Comparison of ENCODE assay signal across 12 cellular contexts in genomic region chr1:12064073-12064969, GRCh38. TPM values are rescaled to one million over a fixed set of nuclear protein-coding genes. Genes with fewer than 3 reads are reported as not detected.
DNase-seq lines count a peak whose midpoint lies in the region; ATAC-seq and TF ChIP-seq lines count a peak whose summit lies in the region.
"Had no signal": no experiment of that assay in that cellular context is flagged by ENCODE, and none has a peak within 500 bp of the region (broad histone marks: within the 10 kb centered on the region; RNA-seq: fewer than 3 reads in every experiment).

No MANE protein-coding gene starts in this region.

- peaks cover 70% of the 10 kb centered on the region for H3K4me1 Mint-ChIP-seq in activated CD4-positive, alpha-beta T cell treated with anti-CD3 and anti-CD28 coated beads for 36 hours
- H3K4me1 Mint-ChIP-seq in IgD-negative memory B cell = peaks cover 26 to 42% (median 39%) of the 10 kb centered on the region in 3 donors
- H3K4me1 Mint-ChIP-seq in activated naive CD8-positive, alpha-beta T cell treated with anti-CD3 and anti-CD28 coated beads, Interleukin-2, amount 50 U/mL, for 24 hours = peaks cover 62% of the 10 kb centered on the region

- H3K27me3 ChIP-seq in osteoblast (ENCODE audit: insufficient read depth, low read length) = peaks cover 37% of the 10 kb centered on the region

- H3K27ac Mint-ChIP-seq in activated CD4-positive, alpha-beta T cell treated with anti-CD3 and anti-CD28 coated beads for 36 hours = peak overlapping the region; percentile 76
- peak overlapping the region in 1 of 3 donors; percentile 46 for H3K27ac Mint-ChIP-seq in IgD-negative memory B cell
- H3K27ac Mint-ChIP-seq in activated naive CD8-positive, alpha-beta T cell treated with anti-CD3 and anti-CD28 coated beads, Interleukin-2, amount 50 U/mL, for 24 hours = no peak overlapping the region

- H3K4me3 ChIP-seq in osteoblast (ENCODE audit: insufficient read depth, low read length) = no peak overlapping the region
- H3K4me3 ChIP-seq: tibial artery had no signal

- intact Hi-C loops in activated CD4-positive, alpha-beta T cell treated with anti-CD3 and anti-CD28 coated beads for 36 hours (cut with DNase I, micrococcal nuclease) = loop anchor here in 1 of 2 experiments (5.0 kb wide), 1 partner anchor 157 kb away; no protein-coding TSS in a partner anchor

- POLR2A ChIA-PET in activated CD4-positive, alpha-beta T cell treated with anti-CD3 and anti-CD28 coated beads for 36 hours (lab: Charles Lee) = interaction anchor here (1.4 kb wide), 1 partner anchor 156 kb away, joined by 10 read pairs; no protein-coding TSS in a partner anchor

- no peaks in the 10 kb centered on the region for H3K9me3 ChIP-seq in osteoblast (ENCODE audit: low read depth, low read length)
- H3K9me3 ChIP-seq: tibial artery had no signal

- no peak overlapping the region for H2AFZ ChIP-seq in osteoblast (ENCODE audit: low read length)

- TF ChIP-seq CTCF in osteoblast (IDR thresholded peaks at IDR 0.05; ENCODE audit: extremely low read depth, low read depth, low read length) = no peak

- no peaks in the 10 kb centered on the region for H4K20me1 ChIP-seq in osteoblast (ENCODE audit: insufficient read depth, low read length)

- no peak for ATAC-seq in activated CD4-positive, alpha-beta T cell treated with anti-CD3 and anti-CD28 coated beads for 36 hours
- ATAC-seq in activated naive CD8-positive, alpha-beta T cell treated with anti-CD3 and anti-CD28 coated beads, Interleukin-2, amount 50 U/mL, for 24 hours = no peak
- ATAC-seq: activated CD4-positive, CD25-positive, alpha-beta regulatory T cell treated with anti-CD3 and anti-CD28 coated beads, Interleukin-2, amount 50 U/mL, for 24 hours had no signal

- peaks cover 2% of the 10 kb centered on the region for H3K9me3 Mint-ChIP-seq in activated CD4-positive, alpha-beta T cell treated with anti-CD3 and anti-CD28 coated beads for 36 hours (ENCODE audit: low read depth)
- peaks cover 0 to 6% (median 0%) of the 10 kb centered on the region in 3 donors for H3K9me3 Mint-ChIP-seq in IgD-negative memory B cell
- H3K9me3 Mint-ChIP-seq in activated naive CD8-positive, alpha-beta T cell treated with anti-CD3 and anti-CD28 coated beads, Interleukin-2, amount 50 U/mL, for 24 hours = no peaks in the 10 kb centered on the region

- DNase-seq in activated CD4-positive, alpha-beta T cell treated with anti-CD3 and anti-CD28 coated beads for 36 hours = no peak
- no peak for DNase-seq in activated CD4-positive, alpha-beta T cell treated with anti-CD3 and anti-CD28 coated beads for 4 hours
- DNase-seq in activated naive CD8-positive, alpha-beta T cell treated with anti-CD3 and anti-CD28 coated beads, Interleukin-2, amount 50 U/mL, for 24 hours = no peak
- DNase-seq in osteoblast (ENCODE audit: insufficient read length, low spot score, missing footprints) = peak; percentile 53
- no peak for DNase-seq in substantia nigra (lab: John Stamatoyannopoulos, UW)
- no peak for DNase-seq in SHP77 treated with DMSO at 0.1 percent for 48 hours (lab: John Stamatoyannopoulos, UW)
- DNase-seq in NCI-H2227 (lab: John Stamatoyannopoulos, UW; ENCODE audit: unreplicated experiment) = no peak
- DNase-seq: kidney, NCI-H1436, tibial artery had no signal

- H3K36me3 Mint-ChIP-seq in activated CD4-positive, alpha-beta T cell treated with anti-CD3 and anti-CD28 coated beads for 36 hours (ENCODE audit: low read depth) = peaks cover 15% of the 10 kb centered on the region
- peaks cover under 1% of the 10 kb centered on the region for H3K36me3 Mint-ChIP-seq in IgD-negative memory B cell
- peaks cover 2% of the 10 kb centered on the region for H3K36me3 Mint-ChIP-seq in activated naive CD8-positive, alpha-beta T cell treated with anti-CD3 and anti-CD28 coated beads, Interleukin-2, amount 50 U/mL, for 24 hours (ENCODE audit: low read depth)

- CTCF ChIA-PET in activated CD4-positive, alpha-beta T cell treated with anti-CD3 and anti-CD28 coated beads for 36 hours (lab: Charles Lee) = interaction anchor here (0.6 to 0.9 kb wide), 2 partner anchors 24 to 79 kb away, joined by 3 read pairs; no protein-coding TSS in a partner anchor

- no peak overlapping the region for H3K4me2 ChIP-seq in osteoblast (ENCODE audit: insufficient read depth, low read length)

- H3K4me3 Mint-ChIP-seq in activated CD4-positive, alpha-beta T cell treated with anti-CD3 and anti-CD28 coated beads for 36 hours = peak overlapping the region; percentile 78
- H3K4me3 Mint-ChIP-seq in IgD-negative memory B cell = peak overlapping the region in 3 of 4 donors; percentile 69 to 78 (median 75)
- H3K4me3 Mint-ChIP-seq in activated naive CD8-positive, alpha-beta T cell treated with anti-CD3 and anti-CD28 coated beads, Interleukin-2, amount 50 U/mL, for 24 hours = peak overlapping the region; percentile 27

- no peaks in the 10 kb centered on the region for H3K79me2 ChIP-seq in osteoblast (ENCODE audit: insufficient read depth, low read length)

- H3K36me3 ChIP-seq in osteoblast (ENCODE audit: insufficient read depth, low read length) = no peaks in the 10 kb centered on the region
- H3K36me3 ChIP-seq: tibial artery had no signal

- H3K27ac ChIP-seq in osteoblast (ENCODE audit: low read depth, low read length) (no peak overlapping the region), substantia nigra (ENCODE audit: low read depth, low read length, poor library complexity, severe bottlenecking) (no peak overlapping the region)
- H3K27ac ChIP-seq: tibial artery had no signal

- H3K27me3 Mint-ChIP-seq in activated CD4-positive, alpha-beta T cell treated with anti-CD3 and anti-CD28 coated beads for 36 hours = peaks cover 35% of the 10 kb centered on the region
- H3K27me3 Mint-ChIP-seq in IgD-negative memory B cell = peaks cover 43% of the 10 kb centered on the region
- H3K27me3 Mint-ChIP-seq in activated naive CD8-positive, alpha-beta T cell treated with anti-CD3 and anti-CD28 coated beads, Interleukin-2, amount 50 U/mL, for 24 hours = peaks cover 63% of the 10 kb centered on the region

- peaks cover 20% of the 10 kb centered on the region for H3K4me1 ChIP-seq in osteoblast (ENCODE audit: insufficient read depth, low read length)

RNA-seq across cellular contexts. Expression of gene TNFRSF8, which starts 1.2 kb away (rescaled TPM):
- 10 to 100 TPM; 15.7 to 16.3 TPM for total RNA-seq in activated CD4-positive, alpha-beta T cell treated with anti-CD3 and anti-CD28 coated beads for 36 hours
- 0.40 TPM for polyA plus RNA-seq in IgD-negative memory B cell
- under 0.01 and 0.29 TPM in 2 replicates for total RNA-seq in osteoblast

RNA-seq across cellular contexts. Expression of gene MIIP, which starts 45.0 kb away (rescaled TPM):
- 10 to 100 TPM; 30.2 to 31.5 TPM for total RNA-seq in activated CD4-positive, alpha-beta T cell treated with anti-CD3 and anti-CD28 coated beads for 36 hours
- 52.4 TPM for polyA plus RNA-seq in IgD-negative memory B cell
- 24.2 and 26.4 TPM in 2 replicates for total RNA-seq in osteoblast

Comparison
In these comparisons a context has a peak if more than half of its experiments do, and no peak if none do; other contexts are left out.
1. H3K4me3 Mint-ChIP-seq: peak in every context shown above with its lines; median percentile 78 in activated CD4-positive, alpha-beta T cell treated with anti-CD3 and anti-CD28 coated beads for 36 hours; 75 in IgD-negative memory B cell; 27 in activated naive CD8-positive, alpha-beta T cell treated with anti-CD3 and anti-CD28 coated beads, Interleukin-2, amount 50 U/mL, for 24 hours.
2. RNA of gene TNFRSF8, which starts 1.2 kb away (total RNA-seq): 15.7 to 16.3 TPM in activated CD4-positive, alpha-beta T cell treated with anti-CD3 and anti-CD28 coated beads for 36 hours; under 0.01 to 0.29 TPM in osteoblast; every median in the first group is over 10 times any median in the second.